ENCODE assay signal across 28 cellular contexts in the genomic region with DNA sequence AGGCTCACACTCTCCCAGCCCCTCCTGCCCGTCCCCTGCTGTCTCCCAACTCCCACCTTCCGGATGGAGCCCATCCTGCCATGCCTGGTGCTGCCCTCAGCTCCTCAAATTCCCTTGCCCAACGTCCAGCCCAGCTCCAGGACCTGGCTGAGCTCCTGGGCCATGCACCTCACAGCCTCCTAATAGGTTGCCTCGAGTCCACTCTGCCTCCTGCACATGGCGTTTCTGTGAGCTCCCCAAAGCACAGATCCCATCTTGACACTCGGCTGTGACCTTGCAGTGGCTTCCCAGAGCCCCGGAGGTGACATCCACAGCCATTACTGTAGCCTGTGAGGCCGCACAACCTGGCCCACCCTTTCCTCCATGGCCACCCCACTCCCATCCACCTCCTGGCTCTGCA.
"Had no signal": no experiment of that assay in that cellular context is flagged by ENCODE, and none has a peak within 500 bp of the region (broad histone marks: within the 10 kb centered on the region; RNA-seq: fewer than 3 reads in every experiment).

No MANE protein-coding gene starts in this region.

- H3K9me3 ChIP-seq: esophagus muscularis mucosa, gastroesophageal sphincter, heart left ventricle, mucosa of descending colon, ovary, right lobe of liver, testis, tibial artery had no signal

- DNase-seq: cerebellar nuclear complex; dorsolateral prefrontal cortex; effector CD4-positive, alpha-beta T cell; foreskin keratinocyte; kidney; mesenchymal stem cell; mucosa of descending colon; naive B cell; occipital lobe; retina; right lobe of liver; stimulated activated CD4-positive, alpha-beta T cell treated with anti-CD3 and anti-CD28 coated beads, Interleukin-2, amount 100 ng/mL, for 24 hours; stimulated activated CD4-positive, alpha-beta T cell treated with anti-CD3 and anti-CD28 coated beads, Interleukin-4, amount 100 ng/mL, for 24 hours; stimulated activated naive CD8-positive, alpha-beta T cell treated with anti-CD3 and anti-CD28 coated beads, Interleukin-15, Interleukin-2, amounts not matched to agents 100 U/mL and 50 U/mL, for 24 hours; substantia nigra; testis had no signal

- H3K4me1 Mint-ChIP-seq: mesothelial cell of epicardium; naive B cell; nephron; stimulated activated effector memory CD8-positive, alpha-beta T cell treated with anti-CD3 and anti-CD28 coated beads, Interleukin-12 subunit alpha, Interleukin-12 subunit beta, amount 100 ng/mL, for 72 hours had no signal

- H3K27ac ChIP-seq: dorsolateral prefrontal cortex, esophagus muscularis mucosa, foreskin keratinocyte, gastroesophageal sphincter, heart left ventricle, hepatocyte, ovary, right lobe of liver, testis, tibial artery had no signal

- H3K4me3 ChIP-seq: dorsolateral prefrontal cortex, esophagus muscularis mucosa, gastroesophageal sphincter, heart left ventricle, hepatocyte, mucosa of descending colon, ovary, right lobe of liver, smooth muscle cell, testis, tibial artery had no signal

- H3K36me3 Mint-ChIP-seq: mesothelial cell of epicardium; naive B cell; stimulated activated effector memory CD8-positive, alpha-beta T cell treated with anti-CD3 and anti-CD28 coated beads, Interleukin-12 subunit alpha, Interleukin-12 subunit beta, amount 100 ng/mL, for 72 hours; type B pancreatic cell had no signal

- H3K4me1 ChIP-seq: esophagus muscularis mucosa, foreskin keratinocyte, gastroesophageal sphincter, heart left ventricle, right lobe of liver, testis had no signal

- H3K27me3 Mint-ChIP-seq: naive B cell had no signal

- H3K9me3 Mint-ChIP-seq: mesothelial cell of epicardium; nephron; stimulated activated effector memory CD8-positive, alpha-beta T cell treated with anti-CD3 and anti-CD28 coated beads, Interleukin-12 subunit alpha, Interleukin-12 subunit beta, amount 100 ng/mL, for 72 hours; type B pancreatic cell had no signal

- H3K27ac Mint-ChIP-seq: mesothelial cell of epicardium; naive B cell; nephron; stimulated activated effector memory CD8-positive, alpha-beta T cell treated with anti-CD3 and anti-CD28 coated beads, Interleukin-12 subunit alpha, Interleukin-12 subunit beta, amount 100 ng/mL, for 72 hours; type B pancreatic cell had no signal

- H3K27me3 ChIP-seq: foreskin keratinocyte, hepatocyte, ovary, right lobe of liver, testis had no signal

- ATAC-seq: foreskin keratinocyte; gastroesophageal sphincter; left lobe of liver; mucosa of descending colon; right lobe of liver; stimulated activated effector memory CD8-positive, alpha-beta T cell treated with anti-CD3 and anti-CD28 coated beads, Interleukin-12 subunit alpha, Interleukin-12 subunit beta, amount 100 ng/mL, for 72 hours; stimulated activated naive CD8-positive, alpha-beta T cell treated with anti-CD3 and anti-CD28 coated beads, Interleukin-15, Interleukin-2, amounts not matched to agents 100 U/mL and 50 U/mL, for 24 hours had no signal

- H3K36me3 ChIP-seq: esophagus muscularis mucosa, gastroesophageal sphincter, heart left ventricle, ovary, right lobe of liver, tibial artery had no signal

- H3K4me3 Mint-ChIP-seq: mesothelial cell of epicardium; naive B cell; nephron; stimulated activated effector memory CD8-positive, alpha-beta T cell treated with anti-CD3 and anti-CD28 coated beads, Interleukin-12 subunit alpha, Interleukin-12 subunit beta, amount 100 ng/mL, for 72 hours; type B pancreatic cell had no signal
